Comparison of ENCODE assay signal across 27 cellular contexts in genomic region chr12:5154091-5154490, GRCh38.
DNase-seq lines count a peak whose midpoint lies in the region; ATAC-seq and TF ChIP-seq lines count a peak whose summit lies in the region.
"Had no signal": no experiment of that assay in that cellular context is flagged by ENCODE, and none has a peak within 500 bp of the region (broad histone marks: within the 10 kb centered on the region; RNA-seq: fewer than 3 reads in every experiment).

No MANE protein-coding gene starts in this region.

- no peaks in the 10 kb centered on the region for H3K27me3 ChIP-seq in H9 (ENCODE audit: insufficient read depth, low read length)
- no peaks in the 10 kb centered on the region for H3K27me3 ChIP-seq in neural progenitor cell
- H3K27me3 ChIP-seq in uterus: no peaks in the 10 kb centered on the region
- H3K27me3 ChIP-seq: BLaER1 treated with 17β-estradiol and CSF1 and Interleukin-3, amounts not matched to agents 10 nM and 100 nM had no signal

- H4K20me1 ChIP-seq in H9 (ENCODE audit: control insufficient read depth, insufficient read depth, insufficient read length) (no peaks in the 10 kb centered on the region), neural progenitor cell (ENCODE audit: low read depth) (no peaks in the 10 kb centered on the region)
- H4K20me1 ChIP-seq: BLaER1 treated with 17β-estradiol and CSF1 and Interleukin-3, amounts not matched to agents 10 nM and 100 nM had no signal

- H3K9me3 Mint-ChIP-seq in H9: no peaks in the 10 kb centered on the region
- H3K9me3 Mint-ChIP-seq in glutamatergic neuron (ENCODE audit: unreplicated experiment): no peaks in the 10 kb centered on the region
- no peaks in the 10 kb centered on the region for H3K9me3 Mint-ChIP-seq in neural progenitor cell
- H3K9me3 Mint-ChIP-seq in HFFc6: no peaks in the 10 kb centered on the region
- H3K9me3 Mint-ChIP-seq: mesothelial cell of epicardium; T-helper 2 cell treated with Interferon-gamma antibody and Interleukin-4, amounts not matched to agents 5 μg/mL and 100 μg/mL, for 36 hours had no signal

- H3K4me3 ChIP-seq in neural progenitor cell (no peak overlapping the region), uterus (no peak overlapping the region)
- H3K4me3 ChIP-seq: BLaER1 treated with 17β-estradiol and CSF1 and Interleukin-3, amounts not matched to agents 10 nM and 100 nM; K562; psoas muscle; sigmoid colon; stomach had no signal

- no peak for ATAC-seq in HG03045 (IDR thresholded peaks at IDR 0.05; ENCODE audit: unreplicated experiment)
- ATAC-seq: K562, Panc1, psoas muscle had no signal

- peaks cover 10 to 12% of the 10 kb centered on the region in 2 experiments for H3K4me1 Mint-ChIP-seq in H9
- peaks cover 19% of the 10 kb centered on the region for H3K4me1 Mint-ChIP-seq in glutamatergic neuron (ENCODE audit: low read depth, unreplicated experiment)
- peaks cover 9% of the 10 kb centered on the region for H3K4me1 Mint-ChIP-seq in neural progenitor cell
- no peaks in the 10 kb centered on the region for H3K4me1 Mint-ChIP-seq in HFFc6 (ENCODE audit: low read depth)

- no peak overlapping the region for H3T11ph ChIP-seq in H9 (ENCODE audit: low read length)

- peaks cover under 1% of the 10 kb centered on the region for H3K79me2 ChIP-seq in H9 (ENCODE audit: insufficient read depth, low read length)
- no peaks in the 10 kb centered on the region for H3K79me2 ChIP-seq in neural progenitor cell (ENCODE audit: low read depth)

- no peak for TF ChIP-seq POLR2A in uterus (IDR thresholded peaks at IDR 0.05)

- no peak overlapping the region for H2AK5ac ChIP-seq in H9 (ENCODE audit: insufficient read length, low read length)

- no peak overlapping the region for H2BK5ac ChIP-seq in H9 (ENCODE audit: insufficient read length, low read length)

- H3K27ac ChIP-seq in H9 (ENCODE audit: insufficient read length, low read depth, low read length): no peak overlapping the region
- no peak overlapping the region for H3K27ac ChIP-seq in neural progenitor cell
- no peak overlapping the region for H3K27ac ChIP-seq in uterus
- H3K27ac ChIP-seq: BLaER1 treated with 17β-estradiol and CSF1 and Interleukin-3, amounts not matched to agents 10 nM and 100 nM; psoas muscle; sigmoid colon; stomach had no signal

- intact Hi-C loops in uterus (cut with DNase I; ENCODE audit: low total_unique reads): no loop called here

- H4K8ac ChIP-seq in H9 (replicated peaks; ENCODE audit: insufficient read length, low read depth, low read length): no peak overlapping the region

- H2AFZ ChIP-seq in H9 (ENCODE audit: low read length) (no peak overlapping the region), neural progenitor cell (replicated peaks) (peak overlapping the region; percentile 69)

- DNase-seq in H9: peak; percentile 80
- DNase-seq in NCI-H69 (lab: John Stamatoyannopoulos, UW): peak; percentile 29
- peak; percentile 52 for DNase-seq in glutamatergic neuron
- DNase-seq in neural progenitor cell (ENCODE audit: low spot score): peak; percentile 74
- DNase-seq in uterus: no peak
- DNase-seq in HFFc6: no peak
- DNase-seq: activated effector memory CD4-positive, alpha-beta T cell treated with Interleukin-2 at 50 U/mL for 16 hours; activated T-cell treated with anti-CD3 and anti-CD28 coated beads for 4 hours; aorta; COR-L47; GF-D8; NCI-H1048; NCI-H1694; NCI-H524 treated with DMSO at 0.1 percent for 48 hours; nucleus accumbens; psoas muscle; SHP77; sigmoid colon; stimulated activated CD4-positive, alpha-beta T cell treated with anti-CD3 and anti-CD28 coated beads, Interleukin-4, amount 100 ng/mL, for 1 hour; stomach had no signal

- peak; percentile 45; the same call in 2 of the 3 replicates for TF ChIP-seq CTCF in H9 (conservative IDR thresholded peaks at IDR 0.05)
- TF ChIP-seq CTCF in glutamatergic neuron (IDR thresholded peaks at IDR 0.05; ENCODE audit: partially characterized antibody, unreplicated experiment): no peak
- TF ChIP-seq CTCF in neural progenitor cell (IDR thresholded peaks at IDR 0.05): peak; percentile 32
- TF ChIP-seq CTCF in uterus (IDR thresholded peaks at IDR 0.05): no peak
- no peak for TF ChIP-seq CTCF in HFFc6 (IDR thresholded peaks at IDR 0.05)

- no peak overlapping the region for H4K91ac ChIP-seq in H9 (ENCODE audit: insufficient read length, low read depth, low read length)

- H3K4me3 Mint-ChIP-seq in H9 (no peak overlapping the region), glutamatergic neuron (ENCODE audit: unreplicated experiment) (no peak overlapping the region), neural progenitor cell (no peak overlapping the region), HFFc6 (no peak overlapping the region)
- H3K4me3 Mint-ChIP-seq: activated naive CD8-positive, alpha-beta T cell; mesothelial cell of epicardium; T-helper 2 cell treated with Interferon-gamma antibody and Interleukin-4, amounts not matched to agents 5 μg/mL and 100 μg/mL, for 36 hours had no signal

- no peaks in the 10 kb centered on the region for H3K36me3 ChIP-seq in neural progenitor cell
- no peaks in the 10 kb centered on the region for H3K36me3 ChIP-seq in uterus
- H3K36me3 ChIP-seq: BLaER1 treated with 17β-estradiol and CSF1 and Interleukin-3, amounts not matched to agents 10 nM and 100 nM; sigmoid colon; stomach had no signal

- H3F3A ChIP-seq in neural progenitor cell (ENCODE audit: low read depth): no peaks in the 10 kb centered on the region

- H3K23me2 ChIP-seq in H9 (ENCODE audit: insufficient read length, low read depth, low read length, poor library complexity, severe bottlenecking): no peaks in the 10 kb centered on the region

- H3K9ac ChIP-seq in H9 (ENCODE audit: extremely low read depth, insufficient read length, low read length) (no peak overlapping the region), neural progenitor cell (no peak overlapping the region)
- H3K9ac ChIP-seq: BLaER1 treated with 17β-estradiol and CSF1 and Interleukin-3, amounts not matched to agents 10 nM and 100 nM had no signal

- H3K14ac ChIP-seq in H9 (ENCODE audit: insufficient read depth, low read length): no peak overlapping the region

- H3K27ac Mint-ChIP-seq in H9 (no peak overlapping the region), glutamatergic neuron (ENCODE audit: unreplicated experiment) (no peak overlapping the region), neural progenitor cell (no peak overlapping the region), HFFc6 (no peak overlapping the region)
- H3K27ac Mint-ChIP-seq: activated naive CD8-positive, alpha-beta T cell; mesothelial cell of epicardium; T-helper 2 cell treated with Interferon-gamma antibody and Interleukin-4, amounts not matched to agents 5 μg/mL and 100 μg/mL, for 36 hours had no signal

- H4K5ac ChIP-seq in H9 (ENCODE audit: insufficient read length, low read depth, low read length): no peak overlapping the region

- no peak overlapping the region for H3K18ac ChIP-seq in H9 (ENCODE audit: insufficient read length, low read depth, low read length)

- H2BK20ac ChIP-seq in H9 (ENCODE audit: low read depth, low read length, poor library complexity, severe bottlenecking): no peak overlapping the region

- H3K36me3 Mint-ChIP-seq in H9 (ENCODE audit: insufficient read depth in 1 of 3, low read depth in 3 of 3) (no peaks in the 10 kb centered on the region), glutamatergic neuron (ENCODE audit: unreplicated experiment) (no peaks in the 10 kb centered on the region), neural progenitor cell (no peaks in the 10 kb centered on the region), HFFc6 (ENCODE audit: low read depth) (no peaks in the 10 kb centered on the region)
- H3K36me3 Mint-ChIP-seq: activated naive CD8-positive, alpha-beta T cell; mesothelial cell of epicardium had no signal

- H3K79me1 ChIP-seq in H9 (ENCODE audit: insufficient read depth, low read depth, low read length, poor library complexity, severe bottlenecking): no peaks in the 10 kb centered on the region

- no peaks in the 10 kb centered on the region for H3K9me3 ChIP-seq in H9 (ENCODE audit: control insufficient read depth, low read depth, low read length)
- H3K9me3 ChIP-seq in neural progenitor cell (ENCODE audit: low read depth): no peaks in the 10 kb centered on the region
- no peaks in the 10 kb centered on the region for H3K9me3 ChIP-seq in uterus
- H3K9me3 ChIP-seq: BLaER1 treated with 17β-estradiol and CSF1 and Interleukin-3, amounts not matched to agents 10 nM and 100 nM; psoas muscle; sigmoid colon; stomach had no signal

- H3K4me1 ChIP-seq in H9 (ENCODE audit: insufficient read depth, low read length): 0 out of 2 replicates have a peak, but pooled peaks cover 2% of the 10 kb centered on the region
- peaks cover 15% of the 10 kb centered on the region for H3K4me1 ChIP-seq in neural progenitor cell
- no peaks in the 10 kb centered on the region for H3K4me1 ChIP-seq in uterus
- H3K4me1 ChIP-seq: BLaER1 treated with 17β-estradiol and CSF1 and Interleukin-3, amounts not matched to agents 10 nM and 100 nM; psoas muscle; sigmoid colon; stomach had no signal

- H3K4ac ChIP-seq in H9 (ENCODE audit: low read depth, low read length): no peak overlapping the region

- H2BK120ac ChIP-seq in H9 (ENCODE audit: low read depth, low read length, poor library complexity, severe bottlenecking): no peak overlapping the region

- H2BK15ac ChIP-seq in H9 (ENCODE audit: low read depth, low read length): no peak overlapping the region

- H3K4me2 ChIP-seq in H9 (ENCODE audit: insufficient read depth, insufficient read length, low read length) (no peak overlapping the region), neural progenitor cell (no peak overlapping the region)
- H3K4me2 ChIP-seq: BLaER1 treated with 17β-estradiol and CSF1 and Interleukin-3, amounts not matched to agents 10 nM and 100 nM had no signal

- H3K23ac ChIP-seq in H9 (ENCODE audit: insufficient read length, low read depth, low read length): no peak overlapping the region

- no peak overlapping the region for H2BK12ac ChIP-seq in H9 (ENCODE audit: insufficient read length, low read depth, low read length)

- whole genome bisulfite sequencing in H9 (ENCODE audit: extremely low coverage, insufficient read length, low lambda C conversion rate): no CpG with 5 or more reads among the region's 5 CpGs

- H3K27me3 Mint-ChIP-seq in H9 (ENCODE audit: low read depth): no peaks in the 10 kb centered on the region; the same call in 1 of the 2 replicates
- peaks cover 5% of the 10 kb centered on the region for H3K27me3 Mint-ChIP-seq in glutamatergic neuron (ENCODE audit: unreplicated experiment)
- H3K27me3 Mint-ChIP-seq in neural progenitor cell (ENCODE audit: insufficient read depth, low read depth): no peaks in the 10 kb centered on the region
- peaks cover 26% of the 10 kb centered on the region for H3K27me3 Mint-ChIP-seq in HFFc6 (ENCODE audit: insufficient read depth)

- H3K56ac ChIP-seq in H9 (ENCODE audit: insufficient read length, low read depth, low read length): no peak overlapping the region

Comparison
In these comparisons a context has a peak if more than half of its experiments do, and no peak if none do; other contexts are left out.
1. DNase-seq: peak in H9 (single experiment), NCI-H69 (single experiment), glutamatergic neuron (single experiment) and neural progenitor cell (single experiment); none in uterus (0 of 2) and HFFc6 (single experiment).
2. CTCF ChIP-seq: peak in H9 (single experiment) and neural progenitor cell (single experiment); none in glutamatergic neuron (single experiment), uterus (0 of 4) and HFFc6 (single experiment).